ENCODE assay signal across 12 cellular contexts in the genomic region with DNA sequence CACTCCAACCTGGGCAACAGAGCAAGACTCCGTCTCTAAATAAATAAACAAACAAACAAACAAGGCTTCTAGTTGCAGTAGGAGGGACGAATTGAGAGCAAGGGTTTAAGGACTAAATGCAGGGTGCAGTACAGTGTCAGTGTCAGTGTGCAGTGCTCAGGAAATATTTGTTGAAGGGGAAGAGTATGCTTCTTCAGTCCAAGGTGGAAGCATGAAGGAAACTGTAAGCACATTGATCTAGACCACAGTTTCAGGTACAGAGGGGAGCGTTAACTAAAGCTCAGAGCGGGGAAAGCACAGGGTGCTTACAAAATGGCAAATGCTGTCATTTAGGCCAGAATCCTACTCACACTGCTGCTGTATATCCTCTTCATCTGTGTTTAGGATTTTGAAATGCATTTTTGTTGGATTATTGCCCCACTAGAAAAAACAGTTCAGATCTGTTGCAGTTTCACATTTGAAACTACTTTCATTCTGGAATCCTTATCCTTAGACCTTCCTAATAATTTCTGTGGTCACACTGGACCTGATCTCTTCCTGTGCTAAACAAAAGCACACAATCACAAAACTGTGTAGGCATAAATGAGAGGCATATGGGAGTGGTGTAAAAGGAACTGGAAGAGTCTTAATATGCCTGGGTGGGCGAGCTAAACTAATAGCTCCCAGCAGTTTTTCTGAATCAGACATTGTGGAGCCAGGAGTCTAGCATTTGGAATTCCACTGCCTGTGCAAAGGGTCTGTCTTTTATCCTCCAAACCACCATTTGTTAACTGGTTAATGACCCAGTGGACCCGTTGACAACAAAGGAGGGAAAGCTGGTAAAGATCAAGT. TPM values are rescaled to one million over a fixed set of nuclear protein-coding genes. Genes with fewer than 3 reads are reported as not detected.
DNase-seq lines count a peak whose midpoint lies in the region; TF ChIP-seq lines count a peak whose summit lies in the region.
"Had no signal": no experiment of that assay in that cellular context is flagged by ENCODE, and none has a peak within 500 bp of the region (broad histone marks: within the 10 kb centered on the region; RNA-seq: fewer than 3 reads in every experiment).

No MANE protein-coding gene starts in this region.

- peaks cover 4% of the 10 kb centered on the region for H3K36me3 Mint-ChIP-seq in T-helper 2 cell treated with Interferon-gamma antibody and Interleukin-4, amounts not matched to agents 5 μg/mL and 100 μg/mL, for 36 hours (ENCODE audit: low read depth)

- no peaks in the 10 kb centered on the region for H3K36me3 ChIP-seq in right atrium auricular region
- H3K36me3 ChIP-seq: breast epithelium had no signal

- peaks cover 10% of the 10 kb centered on the region for H3K4me1 Mint-ChIP-seq in T-helper 2 cell treated with Interferon-gamma antibody and Interleukin-4, amounts not matched to agents 5 μg/mL and 100 μg/mL, for 36 hours (ENCODE audit: low read depth)

- no peaks in the 10 kb centered on the region for H3K27me3 ChIP-seq in right atrium auricular region
- H3K27me3 ChIP-seq: breast epithelium had no signal

- H3K4me3 ChIP-seq in right atrium auricular region: no peak overlapping the region
- H3K4me3 ChIP-seq: breast epithelium had no signal

- no peaks in the 10 kb centered on the region for H3K27me3 Mint-ChIP-seq in T-helper 2 cell treated with Interferon-gamma antibody and Interleukin-4, amounts not matched to agents 5 μg/mL and 100 μg/mL, for 36 hours (ENCODE audit: low read depth)

- H3K9me3 ChIP-seq in right atrium auricular region: no peaks in the 10 kb centered on the region
- H3K9me3 ChIP-seq: breast epithelium had no signal

- H3K27ac Mint-ChIP-seq in T-helper 2 cell treated with Interferon-gamma antibody and Interleukin-4, amounts not matched to agents 5 μg/mL and 100 μg/mL, for 36 hours: peak overlapping the region; percentile 24

- peaks cover 0 to 25% of the 10 kb centered on the region in 2 donors for H3K4me1 ChIP-seq in right atrium auricular region
- H3K4me1 ChIP-seq: breast epithelium had no signal

- no peak for DNase-seq in T-helper 2 cell treated with Interferon-gamma antibody and Interleukin-4, amounts not matched to agents 5 μg/mL and 100 μg/mL, for 36 hours (ENCODE audit: low spot score)
- DNase-seq in T-helper 2 cell (no peak), amniotic stem cell (lab: John Stamatoyannopoulos, UW) (peak; percentile 9), left kidney (ENCODE audit: low read depth, low spot score) (peak; percentile 96), stromal cell of bone marrow (ENCODE audit: low read depth) (peak; percentile 21), NCI-H2081 (lab: John Stamatoyannopoulos, UW) (no peak), NOMO-1 treated with dmso at 0.1 percent for 144 hours (lab: John Stamatoyannopoulos, UW; ENCODE audit: unreplicated experiment) (no peak), right atrium auricular region (ENCODE audit: low spot score) (no peak)
- DNase-seq: AML-193, NCI-H2029, SIG-M5 had no signal

- H3K9me3 Mint-ChIP-seq in T-helper 2 cell treated with Interferon-gamma antibody and Interleukin-4, amounts not matched to agents 5 μg/mL and 100 μg/mL, for 36 hours: no peaks in the 10 kb centered on the region

- H3K4me3 Mint-ChIP-seq in T-helper 2 cell treated with Interferon-gamma antibody and Interleukin-4, amounts not matched to agents 5 μg/mL and 100 μg/mL, for 36 hours: no peak overlapping the region

- H3K27ac ChIP-seq in right atrium auricular region: no peak overlapping the region

- no peak for TF ChIP-seq CTCF in right atrium auricular region (IDR thresholded peaks at IDR 0.05)

RNA-seq across cellular contexts. Expression of gene CBFA2T2, which starts 41.4 kb away (rescaled TPM):
- 10 to 100 TPM in 1 of 2 donors, 1 to 10 TPM in 1; 9.8 to 10.4 TPM for total RNA-seq in right atrium auricular region

Comparison
In these comparisons a context has a peak if more than half of its experiments do, and no peak if none do; other contexts are left out.
1. DNase-seq: peak in amniotic stem cell (single experiment), left kidney (single experiment) and stromal cell of bone marrow (single experiment); none in T-helper 2 cell treated with Interferon-gamma antibody and Interleukin-4, amounts not matched to agents 5 μg/mL and 100 μg/mL, for 36 hours (single experiment), T-helper 2 cell (0 of 5), NCI-H2081 (0 of 2), NOMO-1 treated with dmso at 0.1 percent for 144 hours (single experiment) and right atrium auricular region (single experiment).